ENCODE assay signal across 24 cellular contexts in genomic region chr15:33956397-33956796, GRCh38. TPM values are rescaled to one million over a fixed set of nuclear protein-coding genes. Genes with fewer than 3 reads are reported as not detected.
"Had no signal": no experiment of that assay in that cellular context is flagged by ENCODE, and none has a peak within 500 bp of the region (broad histone marks: within the 10 kb centered on the region; RNA-seq: fewer than 3 reads in every experiment).

No MANE protein-coding gene starts in this region.

- H3K27ac ChIP-seq: body of pancreas, epithelial cell of prostate, gastrocnemius medialis, heart left ventricle, WERI-Rb-1 had no signal

- H3K9me3 ChIP-seq: body of pancreas, gastrocnemius medialis had no signal

- H3K27me3 ChIP-seq: body of pancreas, gastrocnemius medialis, heart left ventricle had no signal

- DNase-seq: activated CD4-positive, alpha-beta T cell treated with anti-CD3 and anti-CD28 coated beads for 1 hour; activated CD8-positive, alpha-beta memory T cell treated with anti-CD3 and anti-CD28 coated beads for 24 hours; activated CD8-positive, alpha-beta memory T cell treated with anti-CD3 and anti-CD28 coated beads, Interleukin-2, amount 50 U/mL, for 48 hours; activated effector memory CD4-positive, alpha-beta T cell treated with anti-CD3 and anti-CD28 coated beads, Interleukin-2, amount 50 U/mL, for 16 hours; activated naive CD4-positive, alpha-beta T cell treated with anti-CD3 and anti-CD28 coated beads, Interleukin-2, amount 50 U/mL, for 16 hours; activated T-cell treated with anti-CD3 and anti-CD28 coated beads, Interleukin-2, amount 50 U/mL, for 72 hours; amniotic stem cell; caudate nucleus; effector memory CD8-positive, alpha-beta T cell; heart left ventricle; immature natural killer cell; kidney glomerular epithelial cell; left ventricle myocardium superior; nephron progenitor cell; nucleus accumbens; retina; stimulated activated CD4-positive, alpha-beta T cell treated with anti-CD3 and anti-CD28 coated beads, Interleukin-2, amount 100 ng/mL, for 24 hours; T1000; WERI-Rb-1 had no signal

- H3K4me3 ChIP-seq: body of pancreas, gastrocnemius medialis, heart left ventricle had no signal

- H3K36me3 ChIP-seq: gastrocnemius medialis, heart left ventricle, WERI-Rb-1 had no signal

- ATAC-seq: activated T-cell treated with anti-CD3 and anti-CD28 coated beads, Interleukin-2, amount 50 U/mL, for 72 hours; body of pancreas; effector memory CD8-positive, alpha-beta T cell; heart left ventricle; left ventricle myocardium superior had no signal

- H3K4me1 ChIP-seq: gastrocnemius medialis had no signal

RNA-seq across cellular contexts. Expression of gene CHRM5, which starts 11.9 kb away (rescaled TPM):
- total RNA-seq: activated T-cell treated with anti-CD3 and anti-CD28 coated beads, Interleukin-2, amount 50 U/mL, for 72 hours; body of pancreas; fibroblast of lung; gastrocnemius medialis; heart left ventricle; left ventricle myocardium superior; T-helper 1 cell treated with Interleukin-12 subunit alpha and Interleukin-12 subunit beta and Interleukin-4 antibody, amounts not matched to agents 30 ng/mL and 1 ng/mL, for 36 hours had no signal
- polyA plus RNA-seq: heart left ventricle, immature natural killer cell had no signal
